ENCODE assay signal across 10 cellular contexts in genomic region chr19:46375476-46376067, GRCh38. TPM values are rescaled to one million over a fixed set of nuclear protein-coding genes. Genes with fewer than 3 reads are reported as not detected.
DNase-seq lines count a peak whose midpoint lies in the region; ATAC-seq, FAIRE-seq and TF ChIP-seq lines count a peak whose summit lies in the region.
"Not testable (repeated sequence)": the region's sequence is repeated elsewhere in the genome, so short reads cannot be mapped to it uniquely, and the experiment has no call there.
"Had no signal": no experiment of that assay in that cellular context is flagged by ENCODE, and none has a peak within 500 bp of the region (broad histone marks: within the 10 kb centered on the region; RNA-seq: fewer than 3 reads in every experiment).

No MANE protein-coding gene starts in this region.

- POLR2A ChIA-PET in WTC11 (lab: Charles Lee) = not testable (repeated sequence)

- H3K36me3 Mint-ChIP-seq in WTC11 (peaks cover 46% of the 10 kb centered on the region), chondrocyte (ENCODE audit: low read depth) (peaks cover 22% of the 10 kb centered on the region)
- H3K36me3 Mint-ChIP-seq in stimulated activated effector memory CD8-positive, alpha-beta T cell treated with anti-CD3 and anti-CD28 coated beads, Interleukin-12 subunit alpha, Interleukin-12 subunit beta, amount 100 ng/mL, for 72 hours = peaks cover 56% of the 10 kb centered on the region

- H3K79me1 ChIP-seq in mesenchymal stem cell (replicated peaks; ENCODE audit: low read length, poor library complexity, severe bottlenecking) = peaks cover 28% of the 10 kb centered on the region

- H3K27me3 Mint-ChIP-seq in WTC11 (ENCODE audit: low read depth); chondrocyte (ENCODE audit: low read depth): not testable (repeated sequence)

- peak overlapping the region; percentile 63 for H4K91ac ChIP-seq in mesenchymal stem cell (ENCODE audit: low read length)

- not testable (repeated sequence) for H3K4me2 ChIP-seq in mesenchymal stem cell (ENCODE audit: low read length, poor library complexity, severe bottlenecking)

- H3K18ac ChIP-seq in mesenchymal stem cell (ENCODE audit: low read depth in 1 of 2, low read length in 2 of 2) = not testable (repeated sequence)

- H3K14ac ChIP-seq in mesenchymal stem cell (ENCODE audit: low read length in 2 of 2) = not testable (repeated sequence)

- H4K8ac ChIP-seq in mesenchymal stem cell (ENCODE audit: low read length) = not testable (repeated sequence)

- not testable (repeated sequence) for ATAC-seq in WTC11; stimulated activated effector memory CD8-positive, alpha-beta T cell treated with anti-CD3 and anti-CD28 coated beads, Interleukin-12 subunit alpha, Interleukin-12 subunit beta, amount 100 ng/mL, for 72 hours

- H3K27ac Mint-ChIP-seq in WTC11 (0 out of 2 replicates have a peak overlapping the region, but pooled peaks have one; percentile 37), chondrocyte (ENCODE audit: unreplicated experiment) (peak overlapping the region; percentile 22)
- peak overlapping the region; percentile 14 for H3K27ac Mint-ChIP-seq in stimulated activated effector memory CD8-positive, alpha-beta T cell treated with anti-CD3 and anti-CD28 coated beads, Interleukin-12 subunit alpha, Interleukin-12 subunit beta, amount 100 ng/mL, for 72 hours

- intact Hi-C loops in ascending aorta (cut with DNase I) = loop anchor here (5.0 kb wide), 1 partner anchor 78 kb away; the partner anchor contains the start of gene HIF3A
- intact Hi-C loops in posterior vena cava (cut with DNase I) = not testable (repeated sequence)

- not testable (repeated sequence) for H3K4ac ChIP-seq in mesenchymal stem cell (ENCODE audit: low read depth in 1 of 2, low read length in 2 of 2)

- not testable (repeated sequence) for H2BK120ac ChIP-seq in mesenchymal stem cell (ENCODE audit: low read depth, low read length)

- H3K9me3 ChIP-seq in ascending aorta; iPS-20b (ENCODE audit: insufficient read depth, low read depth, low read length); mesenchymal stem cell (ENCODE audit: control insufficient read depth, low read length): not testable (repeated sequence)

- H3K36me3 ChIP-seq in ascending aorta = peaks cover 8 to 27% of the 10 kb centered on the region in 2 donors
- peaks cover 53% of the 10 kb centered on the region for H3K36me3 ChIP-seq in iPS-20b (ENCODE audit: insufficient read depth, low read depth, low read length)
- peaks cover 35 to 39% of the 10 kb centered on the region in 2 experiments for H3K36me3 ChIP-seq in mesenchymal stem cell (ENCODE audit: control insufficient read depth in 1 of 2, insufficient read depth in 2 of 2, low read depth in 1 of 2, low read length in 2 of 2)

- H2BK15ac ChIP-seq in mesenchymal stem cell (ENCODE audit: low read depth, poor library complexity, severe bottlenecking) = not testable (repeated sequence)

- FAIRE-seq in HTR-8/SVneo (lab: Jason Lieb, UNC) = peak; percentile 70

- not testable (repeated sequence) for H2BK5ac ChIP-seq in mesenchymal stem cell (ENCODE audit: low read depth, low read length, poor library complexity, severe bottlenecking)

- not testable (repeated sequence) for H3K4me3 ChIP-seq in ascending aorta; iPS-20b (ENCODE audit: low read length); mesenchymal stem cell (ENCODE audit: insufficient read depth in 1 of 2, low read depth in 1 of 2, low read length in 2 of 2)

- H3K4me1 Mint-ChIP-seq in WTC11 = peaks cover 39% of the 10 kb centered on the region
- peaks cover 82% of the 10 kb centered on the region for H3K4me1 Mint-ChIP-seq in chondrocyte (ENCODE audit: low read depth)
- peaks cover 27% of the 10 kb centered on the region for H3K4me1 Mint-ChIP-seq in stimulated activated effector memory CD8-positive, alpha-beta T cell treated with anti-CD3 and anti-CD28 coated beads, Interleukin-12 subunit alpha, Interleukin-12 subunit beta, amount 100 ng/mL, for 72 hours

- not testable (repeated sequence) for H2AK5ac ChIP-seq in mesenchymal stem cell (ENCODE audit: low read length, severe bottlenecking)

- not testable (repeated sequence) for H2BK12ac ChIP-seq in mesenchymal stem cell (ENCODE audit: low read length in 2 of 2)

- DNase-seq in HTR-8/SVneo (ENCODE audit: insufficient read length, low spot score); WTC11 (ENCODE audit: low spot score); mesenchymal stem cell; stimulated activated effector memory CD8-positive, alpha-beta T cell treated with anti-CD3 and anti-CD28 coated beads, Interleukin-12 subunit alpha, Interleukin-12 subunit beta, amount 100 ng/mL, for 72 hours (ENCODE audit: low spot score in 2 of 2): not testable (repeated sequence)
- peak in 1 of 2 donors; percentile 56 for DNase-seq in ascending aorta (ENCODE audit: low spot score in 2 of 2)
- DNase-seq in chondrocyte (ENCODE audit: low spot score) = peak; percentile 50
- DNase-seq in posterior vena cava (ENCODE audit: low spot score) = peak; percentile 70

- CTCF ChIA-PET in WTC11 (lab: Charles Lee) = interaction anchor here (0.6 to 3.8 kb wide), 2 partner anchors 95 to 155 kb away, joined by 3 to 16 read pairs; no protein-coding TSS in a partner anchor

- H3K27ac ChIP-seq in ascending aorta (peak overlapping the region; percentile 76 to 85), iPS-20b (ENCODE audit: low read length) (peak overlapping the region; percentile 22)
- H3K27ac ChIP-seq in mesenchymal stem cell (ENCODE audit: low read length, poor library complexity, severe bottlenecking) = not testable (repeated sequence)

- not testable (repeated sequence) for H3K9me3 Mint-ChIP-seq in WTC11; chondrocyte (ENCODE audit: low read depth); stimulated activated effector memory CD8-positive, alpha-beta T cell treated with anti-CD3 and anti-CD28 coated beads, Interleukin-12 subunit alpha, Interleukin-12 subunit beta, amount 100 ng/mL, for 72 hours

- TF ChIP-seq CTCF in WTC11 (IDR thresholded peaks at IDR 0.05); ascending aorta (IDR thresholded peaks at IDR 0.05); chondrocyte (IDR thresholded peaks at IDR 0.05): not testable (repeated sequence)

- H3K9ac ChIP-seq in iPS-20b (ENCODE audit: low read depth, low read length); mesenchymal stem cell (ENCODE audit: low read length): not testable (repeated sequence)

- not testable (repeated sequence) for H3K4me3 Mint-ChIP-seq in WTC11; chondrocyte (ENCODE audit: unreplicated experiment); stimulated activated effector memory CD8-positive, alpha-beta T cell treated with anti-CD3 and anti-CD28 coated beads, Interleukin-12 subunit alpha, Interleukin-12 subunit beta, amount 100 ng/mL, for 72 hours

- peaks cover 10 to 47% of the 10 kb centered on the region in 2 donors for H3K4me1 ChIP-seq in ascending aorta
- peaks cover 24% of the 10 kb centered on the region for H3K4me1 ChIP-seq in iPS-20b (ENCODE audit: insufficient read depth, low read length)
- H3K4me1 ChIP-seq in mesenchymal stem cell (ENCODE audit: control insufficient read depth, insufficient read depth, low read depth, low read length) = peaks cover 33% of the 10 kb centered on the region

- 93% methylated on average over 21 of the region's 22 CpGs for WGBS in mesenchymal stem cell

- peak overlapping the region; percentile 19 for H2AFZ ChIP-seq in mesenchymal stem cell (ENCODE audit: low read depth, low read length)

- not testable (repeated sequence) for H3K23ac ChIP-seq in mesenchymal stem cell (ENCODE audit: low read length in 2 of 2)

- H3K27me3 ChIP-seq in ascending aorta; iPS-20b (ENCODE audit: insufficient read depth, low read length); mesenchymal stem cell (ENCODE audit: control insufficient read depth in 1 of 2, insufficient read depth in 1 of 2, low read length in 2 of 2): not testable (repeated sequence)

RNA-seq across cellular contexts. Expression of gene PPP5C, which starts 28.7 kb away (rescaled TPM):
- total RNA-seq in WTC11 (2021) (98.9 to 107 TPM (median 103 TPM) in 3 replicates), ascending aorta (96.1 TPM), chondrocyte (62.5 to 90.6 TPM (median 62.6 TPM) in 3 replicates), posterior vena cava (10 to 100 TPM; 44.3 to 46.8 TPM)
- polyA plus RNA-seq in mesenchymal stem cell (2013, experiment 1 of 2) = 67.1 TPM
- 63.7 TPM for polyA plus RNA-seq in mesenchymal stem cell (2013, experiment 2 of 2)

RNA-seq across cellular contexts. Expression of gene CCDC8, which starts 37.8 kb away (rescaled TPM):
- 25.2 to 27.2 TPM (median 25.7 TPM) in 3 replicates for total RNA-seq in WTC11 (2021)
- total RNA-seq in ascending aorta = 10.0 TPM
- 39.3 to 53.2 TPM (median 39.5 TPM) in 3 replicates for total RNA-seq in chondrocyte
- 17.9 TPM for polyA plus RNA-seq in mesenchymal stem cell (2013, experiment 1 of 2)
- polyA plus RNA-seq in mesenchymal stem cell (2013, experiment 2 of 2) = 17.9 TPM
- total RNA-seq in posterior vena cava = 10 to 100 TPM; 11.7 to 17.7 TPM
- total RNA-seq: A172; CD4-positive, CD25-positive, alpha-beta regulatory T cell had no signal
- polyA plus RNA-seq: CD4-positive, CD25-positive, alpha-beta regulatory T cell had no signal

RNA-seq across cellular contexts. Expression of gene PNMA8C, which starts 53.2 kb away (rescaled TPM):
- total RNA-seq in WTC11 (2021) (1.2 to 2.0 TPM (median 2.0 TPM) in 3 replicates), ascending aorta (0.53 TPM), chondrocyte (0.10 to 0.27 TPM (median 0.20 TPM) in 3 replicates), posterior vena cava (1 to 10 TPM in 1 of 2 donors, under 1 TPM in 1; 0.37 to 1.2 TPM)
- polyA plus RNA-seq in mesenchymal stem cell (2013, experiment 1 of 2) = 0.03 TPM
- 0.03 TPM for polyA plus RNA-seq in mesenchymal stem cell (2013, experiment 2 of 2)
- total RNA-seq: A172; CD4-positive, CD25-positive, alpha-beta regulatory T cell had no signal
- polyA plus RNA-seq: CD4-positive, CD25-positive, alpha-beta regulatory T cell had no signal
